In genomic region chr5:139475865-139476651, GRCh38 we compare ENCODE assay signal across 20 cellular contexts. TPM values are rescaled to one million over a fixed set of nuclear protein-coding genes. Genes with fewer than 3 reads are reported as not detected.
DNase-seq lines count a peak whose midpoint lies in the region; ATAC-seq and TF ChIP-seq lines count a peak whose summit lies in the region.
"Had no signal": no experiment of that assay in that cellular context is flagged by ENCODE, and none has a peak within 500 bp of the region (broad histone marks: within the 10 kb centered on the region; RNA-seq: fewer than 3 reads in every experiment).

No MANE protein-coding gene starts in this region.

- no peak overlapping the region for H2AFZ ChIP-seq in OCI-LY7 (ENCODE audit: low read length)

- H3K27ac Mint-ChIP-seq in activated naive CD4-positive, alpha-beta T cell treated with anti-CD3 and anti-CD28 coated beads, Interleukin-2, amount 10 ng/mL, durations not matched to agents 7 days and 5 days = peak overlapping the region; percentile 86
- H3K27ac Mint-ChIP-seq in central memory CD8-positive, alpha-beta T cell (ENCODE audit: low read depth) = peak overlapping the region; percentile 69
- H3K27ac Mint-ChIP-seq: mesothelial cell of epicardium had no signal

- TF ChIP-seq POLR2A in stomach (IDR thresholded peaks at IDR 0.05) = no peak

- peak overlapping the region; percentile 48 for H3K4me3 Mint-ChIP-seq in activated naive CD4-positive, alpha-beta T cell treated with anti-CD3 and anti-CD28 coated beads, Interleukin-2, amount 10 ng/mL, durations not matched to agents 7 days and 5 days
- no peak overlapping the region for H3K4me3 Mint-ChIP-seq in central memory CD8-positive, alpha-beta T cell
- H3K4me3 Mint-ChIP-seq: mesothelial cell of epicardium had no signal

- H3K79me2 ChIP-seq in OCI-LY7 (ENCODE audit: insufficient read depth, low read depth, low read length) = no peaks in the 10 kb centered on the region

- H3K4me1 Mint-ChIP-seq in activated naive CD4-positive, alpha-beta T cell treated with anti-CD3 and anti-CD28 coated beads, Interleukin-2, amount 10 ng/mL, durations not matched to agents 7 days and 5 days = peaks cover 93% of the 10 kb centered on the region
- peaks cover 65% of the 10 kb centered on the region for H3K4me1 Mint-ChIP-seq in central memory CD8-positive, alpha-beta T cell

- POLR2A ChIA-PET in OCI-LY7 (lab: Charles Lee) = interaction anchor here (0.6 kb wide), 1 partner anchor 12 kb away, joined by 3 read pairs; no protein-coding TSS in a partner anchor

- H3K4me2 ChIP-seq in OCI-LY7 (ENCODE audit: low read length) = no peak overlapping the region

- WGBS in stomach, 5 donors = 84 to 86% (median 84%) methylated on average over 13 to 14 of the region's 14 CpGs

- H3K36me3 ChIP-seq in stomach (peaks cover 4 to 41% (median 34%) of the 10 kb centered on the region in 4 donors), OCI-LY7 (ENCODE audit: insufficient read depth, low read length) (no peaks in the 10 kb centered on the region)

- H3K36me3 Mint-ChIP-seq in activated naive CD4-positive, alpha-beta T cell treated with anti-CD3 and anti-CD28 coated beads, Interleukin-2, amount 10 ng/mL, durations not matched to agents 7 days and 5 days = peaks cover 60% of the 10 kb centered on the region
- peaks cover 36% of the 10 kb centered on the region for H3K36me3 Mint-ChIP-seq in central memory CD8-positive, alpha-beta T cell (ENCODE audit: insufficient read depth)
- H3K36me3 Mint-ChIP-seq: mesothelial cell of epicardium had no signal

- no peaks in the 10 kb centered on the region for H3K27me3 Mint-ChIP-seq in activated naive CD4-positive, alpha-beta T cell treated with anti-CD3 and anti-CD28 coated beads, Interleukin-2, amount 10 ng/mL, durations not matched to agents 7 days and 5 days
- H3K27me3 Mint-ChIP-seq in central memory CD8-positive, alpha-beta T cell = no peaks in the 10 kb centered on the region

- TF ChIP-seq EP300 in stomach (IDR thresholded peaks at IDR 0.05) = no peak

- H3K9me3 ChIP-seq in stomach (no peaks in the 10 kb centered on the region), OCI-LY7 (ENCODE audit: low read length) (no peaks in the 10 kb centered on the region)

- intact Hi-C loops in stomach (cut with DNase I; ENCODE audit: low total_unique reads) = no loop called here
- intact Hi-C loops in OCI-LY7 (cut with micrococcal nuclease; ENCODE audit: unreplicated experiment) = no loop called here

- H3K27me3 ChIP-seq in stomach = no peaks in the 10 kb centered on the region

- BruUV-seq in OCI-LY7 (replicated peaks; lab: Mats Ljungman, UMichigan) = no TSS peak

- H3K27ac ChIP-seq in stomach (peak overlapping the region in 3 of 5 donors; percentile 8 to 62 (median 47)), OCI-LY7 (ENCODE audit: low read depth, low read length, poor library complexity, severe bottlenecking) (no peak overlapping the region)

- peak overlapping the region; percentile 40; the same call in 1 of the 2 replicates for H3K4me3 ChIP-seq in Jurkat, Clone E6-1 (ENCODE audit: low read length)
- H3K4me3 ChIP-seq in stomach = no peak overlapping the region
- H3K4me3 ChIP-seq in OCI-LY7 (ENCODE audit: low read depth, low read length, poor library complexity, severe bottlenecking) = no peak overlapping the region

- no peak for ATAC-seq in central memory CD8-positive, alpha-beta T cell (replicated peaks; ENCODE audit: extremely low read depth, poor library complexity, severe bottlenecking)
- ATAC-seq: activated CD4-positive, CD25-positive, alpha-beta regulatory T cell treated with anti-CD3 and anti-CD28 coated beads, Interleukin-2, amount 50 U/mL, for 24 hours; stimulated activated naive CD8-positive, alpha-beta T cell treated with anti-CD3 and anti-CD28 coated beads, Interleukin-15, Interleukin-2, amounts not matched to agents 100 U/mL and 50 U/mL, for 24 hours had no signal

- CTCF ChIA-PET in activated naive CD4-positive, alpha-beta T cell treated with anti-CD3 and anti-CD28 coated beads, Interleukin-2, amount 10 ng/mL, durations not matched to agents 7 days and 5 days (lab: Charles Lee) = interaction anchor here (1.2 to 2.0 kb wide), 5 partner anchors 9 to 54 kb away, joined by 3 to 10 read pairs (median 4); no protein-coding TSS in a partner anchor
- CTCF ChIA-PET in OCI-LY7 (lab: Charles Lee; ENCODE audit: unreplicated experiment) = no interaction called here

- TF ChIP-seq CTCF in stomach (IDR thresholded peaks at IDR 0.05) = no peak
- TF ChIP-seq CTCF in OCI-LY7 (conservative IDR thresholded peaks at IDR 0.05; ENCODE audit: low read length) = no peak

- no peaks in the 10 kb centered on the region for H3K9me3 Mint-ChIP-seq in activated naive CD4-positive, alpha-beta T cell treated with anti-CD3 and anti-CD28 coated beads, Interleukin-2, amount 10 ng/mL, durations not matched to agents 7 days and 5 days
- no peaks in the 10 kb centered on the region for H3K9me3 Mint-ChIP-seq in central memory CD8-positive, alpha-beta T cell
- H3K9me3 Mint-ChIP-seq: mesothelial cell of epicardium had no signal

- no peaks in the 10 kb centered on the region for H4K20me1 ChIP-seq in OCI-LY7 (ENCODE audit: insufficient read depth, low read length)

- peak; percentile 20 for DNase-seq in activated naive CD4-positive, alpha-beta T cell treated with anti-CD3 and anti-CD28 coated beads, Interleukin-2, amount 10 ng/mL, durations not matched to agents 7 days and 5 days
- DNase-seq in activated naive CD4-positive, alpha-beta T cell treated with Interleukin-2 at 50 U/mL for 16 hours = no peak
- DNase-seq in Jurkat, Clone E6-1 (ENCODE audit: low read depth, low spot score) = no peak
- no peak for DNase-seq in central memory CD8-positive, alpha-beta T cell (ENCODE audit: low spot score in 2 of 2)
- DNase-seq in stomach (no peak), OCI-LY7 (ENCODE audit: low spot score) (no peak), 8988T (no peak)
- no peak for DNase-seq in effector CD8-positive, alpha-beta T cell (lab: John Stamatoyannopoulos, UW)
- DNase-seq: activated T-cell treated with anti-CD3 and anti-CD28 coated beads, Interleukin-2, amount 50 U/mL, for 1 hour; cerebellar nuclear complex; MM.1S; NCI-H446; nucleus accumbens; stimulated activated naive CD8-positive, alpha-beta T cell treated with anti-CD3 and anti-CD28 coated beads, Interleukin-15, Interleukin-2, amounts not matched to agents 100 U/mL and 50 U/mL, for 24 hours had no signal

- H3K4me1 ChIP-seq in stomach = peaks cover 0 to 67% (median 26%) of the 10 kb centered on the region in 4 donors
- no peaks in the 10 kb centered on the region for H3K4me1 ChIP-seq in OCI-LY7 (ENCODE audit: insufficient read depth, low read length, poor library complexity, severe bottlenecking)

- H3K9me2 ChIP-seq in OCI-LY7 (ENCODE audit: insufficient read depth, low read length) = no peaks in the 10 kb centered on the region

RNA-seq across cellular contexts. Expression of gene SMIM33, which starts 5.3 kb away (rescaled TPM):
- 0.44 TPM for polyA plus RNA-seq in Jurkat, Clone E6-1 (2012; ENCODE audit: insufficient read depth, insufficient read length)
- total RNA-seq in stomach (under 1 TPM in 1 of 5 donors, not detected in 4; 0.87 TPM), OCI-LY7 (2022) (not detected in 2 replicates)
- polyA plus RNA-seq in stomach = under 1 TPM in 2 of 3 donors, not detected in 1; 0.13 to 0.46 TPM
- not detected in 2 replicates for total RNA-seq in OCI-LY7 (2014; rRNA removed; shearing (Covaris generic))
- total RNA-seq: mesothelial cell of epicardium, right cardiac atrium, Right ventricle myocardium inferior, ureter had no signal
- polyA plus RNA-seq: AG04450, right cardiac atrium had no signal

RNA-seq across cellular contexts. Expression of gene STING1, which starts 6.5 kb away (rescaled TPM):
- 45.1 TPM for polyA plus RNA-seq in Jurkat, Clone E6-1 (2012; ENCODE audit: insufficient read depth, insufficient read length)
- total RNA-seq in stomach (10 to 100 TPM in 3 of 5 donors, 1 to 10 TPM in 2; 6.1 to 16.2 (median 11.1) TPM), OCI-LY7 (2022) (0.44 TPM in 1 of 2 replicates, not detected in the other)
- polyA plus RNA-seq in stomach = 10 to 100 TPM in 2 of 3 donors, 1 to 10 TPM in 1; 8.8 to 23.7 (median 22.3) TPM
- not detected in 2 replicates for total RNA-seq in OCI-LY7 (2014; rRNA removed; shearing (Covaris generic))

RNA-seq across cellular contexts. Expression of gene ECSCR, which starts 13.5 kb away (rescaled TPM):
- polyA plus RNA-seq in Jurkat, Clone E6-1 (2012; ENCODE audit: insufficient read depth, insufficient read length) = 1.4 TPM
- total RNA-seq in stomach (10 to 100 TPM in 2 of 5 donors, 1 to 10 TPM in 1, not detected in 2; 7.3 to 15.2 (median 12.8) TPM), OCI-LY7 (2022) (not detected in 2 replicates)
- 1 to 10 TPM; 5.4 to 10.0 (median 7.3) TPM for polyA plus RNA-seq in stomach
- not detected in 2 replicates for total RNA-seq in OCI-LY7 (2014; rRNA removed; shearing (Covaris generic))
- total RNA-seq: mesothelial cell of epicardium had no signal

RNA-seq across cellular contexts. Expression of gene DNAJC18, which starts 36.7 kb away (rescaled TPM):
- 18.7 TPM for polyA plus RNA-seq in Jurkat, Clone E6-1 (2012; ENCODE audit: insufficient read depth, insufficient read length)
- total RNA-seq in stomach (10 to 100 TPM in 1 of 5 donors, 1 to 10 TPM in 1, under 1 TPM in 2, not detected in 1; under 0.01 to 12.1 (median 1.6) TPM), OCI-LY7 (2022) (7.1 and 12.6 TPM in 2 replicates)
- 1 to 10 TPM; 1.8 to 4.1 (median 2.7) TPM for polyA plus RNA-seq in stomach
- total RNA-seq in OCI-LY7 (2014; rRNA removed; shearing (Covaris generic)) = 1.2 and 2.5 TPM in 2 replicates

Comparison
In these comparisons a context has a peak if more than half of its experiments do, and no peak if none do; other contexts are left out.
1. RNA of gene STING1, which starts 6.5 kb away (total RNA-seq): 6.1 to 16.2 TPM in stomach; 0.44 TPM in OCI-LY7; every median in the first group is over 4 times any median in the second.